ENCODE assay signal across 1 cellular context in genomic region chr2:171432206-171432968, GRCh38.
TF ChIP-seq lines count a peak whose summit lies in the region.

No MANE protein-coding gene starts in this region.

TF ChIP-seq in K562, 482 proteins besides CTCF, POLR2A, EP300 and RAD21 (continued from another document):
- no peak for TF ChIP-seq ARID4B (CRISPR knock-in tag; IDR thresholded peaks at IDR 0.05)
- no peak for TF ChIP-seq HMBOX1 (IDR thresholded peaks at IDR 0.05)
- no peak for TF ChIP-seq ZNF146 (CRISPR knock-in tag; IDR thresholded peaks at IDR 0.05; ENCODE audit: unreplicated experiment)
- TF ChIP-seq FOXA3 (CRISPR knock-in tag; conservative IDR thresholded peaks at IDR 0.05 in 1 of 2, IDR thresholded peaks at IDR 0.05 in 1 of 2), result peak in 1 of 2 experiments; percentile 41; a peak in 1 of 4 replicates
- 0 out of 2 replicates have a peak, but pooled peaks have one; percentile 40 for TF ChIP-seq GATAD2B (IDR thresholded peaks at IDR 0.05; ENCODE audit: borderline replicate concordance)
- TF ChIP-seq ZNF311 (CRISPR knock-in tag; IDR thresholded peaks at IDR 0.05), result peak; percentile 27; the same call in 1 of the 2 replicates
- no peak for TF ChIP-seq THAP7 (CRISPR knock-in tag; IDR thresholded peaks at IDR 0.05)
- TF ChIP-seq ETS2 (tag; IDR thresholded peaks at IDR 0.05; ENCODE audit: borderline replicate concordance, poor library complexity, severe bottlenecking), result no peak
- no peak for TF ChIP-seq MEF2D (tag; conservative IDR thresholded peaks at IDR 0.05; ENCODE audit: low read depth)
- TF ChIP-seq ETS1 (conservative IDR thresholded peaks at IDR 0.05; ENCODE audit: control insufficient read depth, low read depth, low read length), result no peak
- TF ChIP-seq CSDE1 (IDR thresholded peaks at IDR 0.05), result 0 out of 4 replicates have a peak, but pooled peaks of 1 of the 2 experiments have one; percentile 12
- TF ChIP-seq MECOM (CRISPR knock-in tag; IDR thresholded peaks at IDR 0.05), result no peak
TF ChIP-seq in K562: peak in this region for 4.
